In the genomic region with DNA sequence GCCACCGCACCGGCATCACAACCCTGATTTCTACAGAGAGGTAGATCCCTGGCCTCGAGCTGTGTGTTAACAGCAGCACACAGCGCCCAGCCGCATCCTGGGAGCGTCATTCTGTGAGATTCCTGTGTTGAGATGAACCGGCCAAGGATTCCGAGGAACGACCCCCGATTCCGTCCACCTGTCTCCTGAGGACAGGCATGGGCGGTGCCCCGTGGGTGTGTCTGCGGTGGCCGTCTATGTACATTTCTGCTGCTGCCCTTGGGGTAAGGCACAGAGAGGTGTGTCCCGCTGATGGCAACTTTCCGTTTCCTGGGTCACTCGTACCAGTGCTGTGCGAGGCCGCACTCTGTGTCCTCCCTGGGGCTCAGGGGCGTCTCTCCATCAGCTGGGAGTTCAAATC, we compare ENCODE assay signal across 20 cellular contexts. TPM values are rescaled to one million over a fixed set of nuclear protein-coding genes. Genes with fewer than 3 reads are reported as not detected.
DNase-seq lines count a peak whose midpoint lies in the region; ATAC-seq, FAIRE-seq and TF ChIP-seq lines count a peak whose summit lies in the region.
"Had no signal": no experiment of that assay in that cellular context is flagged by ENCODE, and none has a peak within 500 bp of the region (broad histone marks: within the 10 kb centered on the region; RNA-seq: fewer than 3 reads in every experiment).

No MANE protein-coding gene starts in this region.

- H2AK9ac ChIP-seq in IMR-90 (replicated peaks; ENCODE audit: low read depth, low read length, poor library complexity), result peak overlapping the region; percentile 78

- no peak overlapping the region for H2BK15ac ChIP-seq in IMR-90 (ENCODE audit: low read depth, low read length)

- in situ Hi-C loops in IMR-90 (cut with MboI; ENCODE audit: low sequenced_read_pairs) (no loop called here), gastrocnemius medialis (cut with MboI; ENCODE audit: low sequenced_read_pairs in 4 of 4) (no loop called here)

- H3K4me1 ChIP-seq in IMR-90 (ENCODE audit: control insufficient read depth, insufficient read depth, low read length) (no peaks in the 10 kb centered on the region), endothelial cell of umbilical vein (ENCODE audit: control insufficient read depth, extremely low read depth, insufficient read depth, low read length) (peaks cover 27% of the 10 kb centered on the region), lung (ENCODE audit: control insufficient read depth in 2 of 2, insufficient read depth in 2 of 2, low read length in 2 of 2) (peaks cover 0 to 25% of the 10 kb centered on the region in 2 donors), gastrocnemius medialis (no peaks in the 10 kb centered on the region)
- H3K4me1 ChIP-seq: A549 had no signal

- no peak for TF ChIP-seq POLR2A in IMR-90 (IDR thresholded peaks at IDR 0.05; ENCODE audit: low read depth, low read length)
- no peak for TF ChIP-seq POLR2A in endothelial cell of umbilical vein (IDR thresholded peaks at IDR 0.05; ENCODE audit: low read depth, low read length)
- no peak for TF ChIP-seq POLR2A in gastrocnemius medialis (IDR thresholded peaks at IDR 0.05)

- H3K36me3 ChIP-seq in IMR-90 (ENCODE audit: control insufficient read depth, insufficient read depth, low read length) (peaks cover 76% of the 10 kb centered on the region), endothelial cell of umbilical vein (ENCODE audit: control insufficient read depth in 2 of 2, extremely low read depth in 1 of 2, insufficient read depth in 2 of 2, low read length in 2 of 2) (peaks cover 22 to 34% of the 10 kb centered on the region in 2 experiments), lung (ENCODE audit: control insufficient read depth in 2 of 2, insufficient read depth in 2 of 2, low read length in 2 of 2) (peaks cover 17 to 68% of the 10 kb centered on the region in 2 donors), gastrocnemius medialis (peaks cover 0 to 78% of the 10 kb centered on the region in 2 donors)

- no peak overlapping the region for H2BK20ac ChIP-seq in IMR-90 (ENCODE audit: low read depth, low read length)

- no peak overlapping the region for H3K4me2 ChIP-seq in IMR-90 (ENCODE audit: low read depth, low read length)
- H3K4me2 ChIP-seq in endothelial cell of umbilical vein (ENCODE audit: insufficient read depth, low read length), result no peak overlapping the region
- H3K4me2 ChIP-seq: A549 had no signal

- H4K91ac ChIP-seq in IMR-90 (ENCODE audit: insufficient read depth, low read depth, low read length), result no peak overlapping the region

- H3K79me2 ChIP-seq in endothelial cell of umbilical vein (ENCODE audit: control insufficient read depth, insufficient read depth, low read length), result peaks cover 27% of the 10 kb centered on the region

- no peak overlapping the region for H3K4ac ChIP-seq in IMR-90 (ENCODE audit: low read depth, low read length)

- H3K9me1 ChIP-seq in IMR-90 (ENCODE audit: insufficient read depth, low read length), result 0 out of 2 replicates have a peak, but pooled peaks cover 5% of the 10 kb centered on the region
- H3K9me1 ChIP-seq in endothelial cell of umbilical vein (replicated peaks; ENCODE audit: control insufficient read depth, extremely low read depth, insufficient read depth, low read length), result no peaks in the 10 kb centered on the region

- H2AK5ac ChIP-seq in IMR-90 (ENCODE audit: low read depth, low read length), result no peak overlapping the region

- H3K23ac ChIP-seq in IMR-90 (ENCODE audit: low read depth, low read length), result no peak overlapping the region

- TF ChIP-seq CTCF in IMR-90 (conservative IDR thresholded peaks at IDR 0.05; ENCODE audit: low read depth, low read length), result no peak
- TF ChIP-seq CTCF in endothelial cell of umbilical vein (IDR thresholded peaks at IDR 0.05; ENCODE audit: extremely low read depth in 1 of 2, insufficient read depth in 1 of 2, low read depth in 1 of 2, low read length in 2 of 2), result no peak
- no peak for TF ChIP-seq CTCF in lung (IDR thresholded peaks at IDR 0.05; ENCODE audit: control extremely low read depth, extremely low read depth)
- no peak for TF ChIP-seq CTCF in gastrocnemius medialis (IDR thresholded peaks at IDR 0.05 in 4 of 5, conservative IDR thresholded peaks at IDR 0.05 in 1 of 5)

- no peak overlapping the region for H2BK5ac ChIP-seq in IMR-90 (ENCODE audit: low read depth, low read length, poor library complexity, severe bottlenecking)

- 96% methylated on average over 12 of the region's 21 CpGs; no CpG with 5 or more reads in 1 of the 2 experiments for WGBS in IMR-90 (ENCODE audit: extremely low coverage in 2 of 2, insufficient read length in 1 of 2), 2 experiments
- 93 to 98% methylated on average over 21 of the region's 21 CpGs for WGBS in lung, 2 donors

- TF ChIP-seq RAD21 in IMR-90 (IDR thresholded peaks at IDR 0.05; ENCODE audit: low read length), result no peak

- BruUV-seq in IMR-90 (replicated peaks; lab: Mats Ljungman, UMichigan) (no TSS peak), endothelial cell of umbilical vein (replicated peaks; lab: Mats Ljungman, UMichigan) (no TSS peak)

- H3K27me3 ChIP-seq in IMR-90 (ENCODE audit: control insufficient read depth, insufficient read depth, low read length) (no peaks in the 10 kb centered on the region), endothelial cell of umbilical vein (ENCODE audit: control insufficient read depth in 2 of 2, insufficient read depth in 2 of 2, low read length in 2 of 2) (no peaks in the 10 kb centered on the region), lung (ENCODE audit: control insufficient read depth, insufficient read depth) (no peaks in the 10 kb centered on the region), gastrocnemius medialis (no peaks in the 10 kb centered on the region)

- H3K9ac ChIP-seq in IMR-90 (ENCODE audit: low read depth, low read length) (no peak overlapping the region), endothelial cell of umbilical vein (replicated peaks; ENCODE audit: extremely low read depth, insufficient read depth, low read length) (no peak overlapping the region)

- no peak overlapping the region for H4K5ac ChIP-seq in IMR-90 (ENCODE audit: low read depth, low read length)

- H3K4me3 ChIP-seq in IMR-90 (ENCODE audit: insufficient read depth, low read depth, low read length), result no peak overlapping the region
- no peak overlapping the region for H3K4me3 ChIP-seq in endothelial cell of umbilical vein (replicated peaks in 1 of 3; ENCODE audit: insufficient read depth in 1 of 3, low read depth in 1 of 3, low read length in 3 of 3)
- no peak overlapping the region for H3K4me3 ChIP-seq in lung
- H3K4me3 ChIP-seq in gastrocnemius medialis, result no peak overlapping the region
- H3K4me3 ChIP-seq: A549 had no signal

- intact Hi-C loops in IMR-90 (cut with micrococcal nuclease), result no loop called here
- intact Hi-C loops in endothelial cell of umbilical vein (cut with micrococcal nuclease), result loop anchor here (1.0 kb wide), 2 partner anchors 16 to 25 kb away; partner anchors contain the start of gene F2RL3
- intact Hi-C loops in gastrocnemius medialis (cut with DNase I; ENCODE audit: low total_unique reads), result no loop called here

- CTCF ChIA-PET in IMR-90 (lab: Yijun Ruan, JAX) (no interaction called here), endothelial cell of umbilical vein (lab: Charles Lee) (interaction anchor here (0.5 kb wide), 1 partner anchor 386 kb away, joined by 4 read pairs; no protein-coding TSS in a partner anchor)

- no peak overlapping the region for H3K14ac ChIP-seq in IMR-90 (replicated peaks; ENCODE audit: low read depth, low read length)

- H2AFZ ChIP-seq in IMR-90 (replicated peaks; ENCODE audit: low read length, poor library complexity) (peak overlapping the region; percentile 51), endothelial cell of umbilical vein (ENCODE audit: low read depth, low read length) (no peak overlapping the region)

- H4K8ac ChIP-seq in IMR-90 (ENCODE audit: low read depth in 2 of 2, low read length in 2 of 2), result no peak overlapping the region

- ATAC-seq in IMR-90 (ENCODE audit: low read depth) (no peak), lung (ENCODE audit: insufficient read depth, low FRiP score) (no peak), gastrocnemius medialis (no peak), GM19452 (IDR thresholded peaks at IDR 0.05; ENCODE audit: unreplicated experiment) (no peak), HG03342 (IDR thresholded peaks at IDR 0.05; ENCODE audit: unreplicated experiment) (no peak)
- ATAC-seq: A549, HepG2 had no signal

- H4K20me1 ChIP-seq in IMR-90 (ENCODE audit: insufficient read depth, low read length) (peaks cover 29% of the 10 kb centered on the region), endothelial cell of umbilical vein (replicated peaks; ENCODE audit: control insufficient read depth, extremely low read depth, insufficient read depth, low read length) (no peaks in the 10 kb centered on the region)

- no peaks in the 10 kb centered on the region for H3K9me3 ChIP-seq in IMR-90 (ENCODE audit: control insufficient read depth, insufficient read depth, low read length)
- H3K9me3 ChIP-seq in endothelial cell of umbilical vein (replicated peaks; ENCODE audit: control insufficient read depth, insufficient read depth, low read length), result no peaks in the 10 kb centered on the region
- peaks cover 0 to 2% of the 10 kb centered on the region in 2 donors for H3K9me3 ChIP-seq in lung (ENCODE audit: control insufficient read depth in 2 of 2, insufficient read depth in 1 of 2, low read length in 1 of 2)
- H3K9me3 ChIP-seq in gastrocnemius medialis, result no peaks in the 10 kb centered on the region
- H3K9me3 ChIP-seq: A549 had no signal

- POLR2A ChIA-PET in IMR-90 (lab: Charles Lee; ENCODE audit: unreplicated experiment) (no interaction called here), endothelial cell of umbilical vein (lab: Charles Lee) (no interaction called here)

- H3K79me1 ChIP-seq in IMR-90 (ENCODE audit: low read depth in 1 of 2, low read length in 2 of 2), result peaks cover 25 to 43% of the 10 kb centered on the region in 2 experiments

- dilution Hi-C loops in IMR-90 (cut with HindIII; ENCODE audit: low sequenced_read_pairs, unreplicated experiment) (no loop called here), endothelial cell of umbilical vein (cut with MboI; ENCODE audit: extremely low pct_ligation_motif_present, low sequenced_read_pairs) (no loop called here)

- DNase-seq in IMR-90 (no peak), endothelial cell of umbilical vein (ENCODE audit: low read depth, low spot score) (no peak), lung (ENCODE audit: low spot score) (no peak), gastrocnemius medialis (no peak), SKM-1 treated with dmso at 0.1 percent for 144 hours (lab: John Stamatoyannopoulos, UW; ENCODE audit: unreplicated experiment) (no peak), HTR-8/SVneo (ENCODE audit: insufficient read length, low spot score) (no peak)
- DNase-seq: C1 segment of cervical spinal cord, DND-41, HCEC 1CT, NCI-H1092, NCI-H2081 treated with DMSO at 0.1 percent for 48 hours, NCI-H510A, NCI-H774, RPMI8226 had no signal

- H3K18ac ChIP-seq in IMR-90 (ENCODE audit: low read depth, low read length), result no peak overlapping the region

- H2BK120ac ChIP-seq in IMR-90 (ENCODE audit: low read depth, low read length), result no peak overlapping the region

- no peak overlapping the region for H3K27ac ChIP-seq in IMR-90 (ENCODE audit: insufficient read depth, low read length)
- peak overlapping the region; percentile 64 for H3K27ac ChIP-seq in endothelial cell of umbilical vein (ENCODE audit: insufficient read depth, low read depth, low read length)
- H3K27ac ChIP-seq in lung (ENCODE audit: low read depth in 1 of 2, low read length in 1 of 2), result peak overlapping the region; percentile 33 to 76
- H3K27ac ChIP-seq in gastrocnemius medialis, result peak overlapping the region; percentile 18 to 76 (median 66)
- H3K27ac ChIP-seq: A549 had no signal

- FAIRE-seq in endothelial cell of umbilical vein (lab: Jason Lieb, UNC), result no peak
- no peak for FAIRE-seq in HTR-8/SVneo (lab: Jason Lieb, UNC)
- FAIRE-seq: A549, G401.6, HepG2 had no signal

- no peak overlapping the region for H3K56ac ChIP-seq in IMR-90 (ENCODE audit: extremely low read depth, insufficient read depth, low read length)

RNA-seq across cellular contexts. Expression of gene F2RL3, which starts 16.1 kb away (rescaled TPM):
- total RNA-seq in IMR-90 (2012; rRNA removed), result not detected in 2 replicates
- polyA plus RNA-seq in IMR-90 (2012; rRNA removed), result 0.03 TPM in 1 of 2 replicates, not detected in the other
- 0.02 TPM in 1 of 2 replicates, not detected in the other for polyA plus RNA-seq in IMR-90 (2012; cell fraction: cytosol; rRNA removed)
- 0.02 and 0.11 TPM in 2 replicates for polyA plus RNA-seq in IMR-90 (2012; cell fraction: nucleus; rRNA removed; ENCODE audit: low replicate concordance)
- total RNA-seq in endothelial cell of umbilical vein, result 1.2 TPM in 2 replicates
- 0.76 and 1.7 TPM in 2 replicates for polyA plus RNA-seq in endothelial cell of umbilical vein
- 0.70 and 0.72 TPM in 2 replicates for polyA plus RNA-seq in endothelial cell of umbilical vein (2011; cell fraction: cytosol; rRNA removed)
- polyA plus RNA-seq in endothelial cell of umbilical vein (2011; cell fraction: nucleus; rRNA removed), result 0.98 and 1.7 TPM in 2 replicates
- 0.16 TPM in 2 replicates for polyA plus RNA-seq in endothelial cell of umbilical vein (2012)
- polyA minus RNA-seq in endothelial cell of umbilical vein, result 1.4 and 2.7 TPM in 2 replicates
- polyA minus RNA-seq in endothelial cell of umbilical vein (2011; cell fraction: cytosol; rRNA and poly(A)+ RNA removed), result not detected
- polyA minus RNA-seq in endothelial cell of umbilical vein (2011; cell fraction: nucleus; rRNA and poly(A)+ RNA removed), result 2.5 and 2.6 TPM in 2 replicates
- 10 to 100 TPM in 1 of 2 donors, 1 to 10 TPM in 1; 5.8 to 76.8 TPM for total RNA-seq in lung
- 10 to 100 TPM; 45.2 to 60.8 TPM for polyA plus RNA-seq in lung
- 1 to 10 TPM; 2.2 to 9.4 (median 6.3) TPM for total RNA-seq in gastrocnemius medialis
- total RNA-seq: HepG2, MCF 10A had no signal
- polyA plus RNA-seq: A549, HepG2 had no signal

RNA-seq across cellular contexts. Expression of gene SIN3B, which starts 43.5 kb away (rescaled TPM):
- total RNA-seq in IMR-90 (2012; rRNA removed) (7.9 and 9.2 TPM in 2 replicates), endothelial cell of umbilical vein (69.2 and 75.0 TPM in 2 replicates), lung (10 to 100 TPM; 60.8 to 63.9 TPM), gastrocnemius medialis (10 to 100 TPM; 11.6 to 15.2 (median 14.3) TPM)
- polyA plus RNA-seq in IMR-90 (2012; rRNA removed) (40.0 and 51.2 TPM in 2 replicates), endothelial cell of umbilical vein (42.8 and 46.2 TPM in 2 replicates), lung (10 to 100 TPM; 29.5 to 48.1 TPM)
- 23.0 and 34.9 TPM in 2 replicates for polyA plus RNA-seq in IMR-90 (2012; cell fraction: cytosol; rRNA removed)
- 209 and 480 TPM in 2 replicates for polyA plus RNA-seq in IMR-90 (2012; cell fraction: nucleus; rRNA removed; ENCODE audit: low replicate concordance)
- polyA plus RNA-seq in endothelial cell of umbilical vein (2011; cell fraction: cytosol; rRNA removed), result 23.0 and 27.2 TPM in 2 replicates
- polyA plus RNA-seq in endothelial cell of umbilical vein (2011; cell fraction: nucleus; rRNA removed), result 221 and 236 TPM in 2 replicates
- polyA plus RNA-seq in endothelial cell of umbilical vein (2012), result 51.5 and 56.1 TPM in 2 replicates
- polyA minus RNA-seq in endothelial cell of umbilical vein, result 57.8 and 62.9 TPM in 2 replicates
- 18.3 TPM for polyA minus RNA-seq in endothelial cell of umbilical vein (2011; cell fraction: cytosol; rRNA and poly(A)+ RNA removed)
- 102 and 112 TPM in 2 replicates for polyA minus RNA-seq in endothelial cell of umbilical vein (2011; cell fraction: nucleus; rRNA and poly(A)+ RNA removed)
